In genomic region chrX:100648601-100649417, GRCh38 we compare ENCODE assay signal across 8 cellular contexts. TPM values are rescaled to one million over a fixed set of nuclear protein-coding genes. Genes with fewer than 3 reads are reported as not detected.
DNase-seq lines count a peak whose midpoint lies in the region; ATAC-seq and TF ChIP-seq lines count a peak whose summit lies in the region.
"Had no signal": no experiment of that assay in that cellular context is flagged by ENCODE, and none has a peak within 500 bp of the region (broad histone marks: within the 10 kb centered on the region; RNA-seq: fewer than 3 reads in every experiment).

No MANE protein-coding gene starts in this region.

- peak overlapping the region; percentile 24 for H3K4me3 Mint-ChIP-seq in chondrocyte (ENCODE audit: unreplicated experiment)
- H3K4me3 Mint-ChIP-seq: activated T-cell treated with anti-CD3 and anti-CD28 coated beads, Interleukin-2, amount 50 U/mL, for 4 hours had no signal

- H3K9me3 ChIP-seq in left lung, result no peaks in the 10 kb centered on the region
- no peaks in the 10 kb centered on the region for H3K9me3 ChIP-seq in transverse colon

- no peaks in the 10 kb centered on the region for H3K27me3 Mint-ChIP-seq in chondrocyte (ENCODE audit: low read depth)

- 53 to 64% methylated on average over 5 to 8 of the region's 8 CpGs for WGBS in transverse colon (ENCODE audit: low coverage in 1 of 2), 2 donors

- TF ChIP-seq CTCF in chondrocyte (IDR thresholded peaks at IDR 0.05) (no peak), left lung (IDR thresholded peaks at IDR 0.05) (no peak), transverse colon (IDR thresholded peaks at IDR 0.05) (no peak)

- DNase-seq in NCI-H1105 treated with DMSO at 0.1 percent for 48 hours (lab: John Stamatoyannopoulos, UW) (peak; percentile 12), chondrocyte (ENCODE audit: low spot score) (no peak), left lung (no peak), transverse colon (peak; percentile 20), SIG-M5 treated with dmso at 0.1 percent for 504 hours (lab: John Stamatoyannopoulos, UW; ENCODE audit: unreplicated experiment) (no peak)
- no peak for DNase-seq in activated CD4-positive, alpha-beta T cell treated with anti-CD3 and anti-CD28 coated beads for 48 hours
- no peak for DNase-seq in stimulated activated CD4-positive, alpha-beta T cell treated with anti-CD3 and anti-CD28 coated beads, Interleukin-2, amount 100 ng/mL, for 48 hours
- DNase-seq: activated T-cell treated with anti-CD3 and anti-CD28 coated beads, Interleukin-2, amount 50 U/mL, for 4 hours had no signal

- H3K27ac ChIP-seq in left lung (peak overlapping the region in 1 of 2 donors; percentile 71), transverse colon (peak overlapping the region; percentile 79 to 84 (median 82))

- no peaks in the 10 kb centered on the region for H3K36me3 ChIP-seq in left lung
- no peaks in the 10 kb centered on the region for H3K36me3 ChIP-seq in transverse colon

- peaks cover 60% of the 10 kb centered on the region for H3K4me1 Mint-ChIP-seq in chondrocyte (ENCODE audit: low read depth)

- H3K27ac Mint-ChIP-seq in chondrocyte (ENCODE audit: unreplicated experiment), result peak overlapping the region; percentile 97

- peak; percentile 24 for ATAC-seq in left lung
- ATAC-seq: activated T-cell treated with anti-CD3 and anti-CD28 coated beads, Interleukin-2, amount 50 U/mL, for 4 hours had no signal

- in situ Hi-C loops in transverse colon (cut with MboI; ENCODE audit: low pct_ligation_motif_present in 1 of 4, low pct_unique_long_range_greater_than_20kb in 1 of 4, low sequenced_read_pairs in 3 of 4), result no loop called here

- intact Hi-C loops in left lung (cut with DNase I), result no loop called here
- intact Hi-C loops in transverse colon (cut with DNase I; ENCODE audit: low total_unique reads), result no loop called here

- no peaks in the 10 kb centered on the region for H3K9me3 Mint-ChIP-seq in chondrocyte (ENCODE audit: low read depth)
- H3K9me3 Mint-ChIP-seq: activated T-cell treated with anti-CD3 and anti-CD28 coated beads, Interleukin-2, amount 50 U/mL, for 4 hours had no signal

- TF ChIP-seq POLR2A in transverse colon (IDR thresholded peaks at IDR 0.05), result no peak

- TF ChIP-seq EP300 in transverse colon (IDR thresholded peaks at IDR 0.05; ENCODE audit: low read depth), result no peak

- H3K36me3 Mint-ChIP-seq in chondrocyte (ENCODE audit: low read depth), result no peaks in the 10 kb centered on the region

- no peak overlapping the region for H3K4me3 ChIP-seq in left lung
- H3K4me3 ChIP-seq in transverse colon, result no peak overlapping the region

- H3K4me1 ChIP-seq in left lung (no peaks in the 10 kb centered on the region), transverse colon (peaks cover 0 to 38% (median 11%) of the 10 kb centered on the region in 4 donors)

- H3K27me3 ChIP-seq in left lung (no peaks in the 10 kb centered on the region), transverse colon (no peaks in the 10 kb centered on the region)

RNA-seq across cellular contexts. Expression of gene SRPX2, which starts 4.8 kb away (rescaled TPM):
- total RNA-seq in chondrocyte (10.0 to 21.1 TPM (median 10.8 TPM) in 3 replicates), left lung (10 to 100 TPM; 25.1 to 25.9 TPM), transverse colon (10 to 100 TPM in 2 of 4 donors, 1 to 10 TPM in 2; 9.3 to 72.2 (median 13.1) TPM)
- total RNA-seq: activated T-cell treated with anti-CD3 and anti-CD28 coated beads, Interleukin-2, amount 50 U/mL, for 4 hours had no signal

RNA-seq across cellular contexts. Expression of gene TSPAN6, which starts 12.2 kb away (rescaled TPM):
- total RNA-seq in chondrocyte, result 17.8 to 23.0 TPM (median 18.6 TPM) in 3 replicates
- total RNA-seq in left lung, result 10 to 100 TPM; 13.2 to 21.0 TPM
- total RNA-seq in transverse colon, result 100 to 1,000 TPM in 2 of 4 donors, 10 to 100 TPM in 2; 16.7 to 114 (median 70.3) TPM

Comparison
In these comparisons a context has a peak if more than half of its experiments do, and no peak if none do; other contexts are left out.
1. DNase-seq: peak in NCI-H1105 treated with DMSO at 0.1 percent for 48 hours (single experiment) and transverse colon (single experiment); none in chondrocyte (single experiment), left lung (0 of 2), activated CD4-positive, alpha-beta T cell treated with anti-CD3 and anti-CD28 coated beads for 48 hours (single experiment), stimulated activated CD4-positive, alpha-beta T cell treated with anti-CD3 and anti-CD28 coated beads, Interleukin-2, amount 100 ng/mL, for 48 hours (0 of 2) and SIG-M5 treated with dmso at 0.1 percent for 504 hours (single experiment).